Comparison of ENCODE assay signal across 20 cellular contexts in the genomic region with DNA sequence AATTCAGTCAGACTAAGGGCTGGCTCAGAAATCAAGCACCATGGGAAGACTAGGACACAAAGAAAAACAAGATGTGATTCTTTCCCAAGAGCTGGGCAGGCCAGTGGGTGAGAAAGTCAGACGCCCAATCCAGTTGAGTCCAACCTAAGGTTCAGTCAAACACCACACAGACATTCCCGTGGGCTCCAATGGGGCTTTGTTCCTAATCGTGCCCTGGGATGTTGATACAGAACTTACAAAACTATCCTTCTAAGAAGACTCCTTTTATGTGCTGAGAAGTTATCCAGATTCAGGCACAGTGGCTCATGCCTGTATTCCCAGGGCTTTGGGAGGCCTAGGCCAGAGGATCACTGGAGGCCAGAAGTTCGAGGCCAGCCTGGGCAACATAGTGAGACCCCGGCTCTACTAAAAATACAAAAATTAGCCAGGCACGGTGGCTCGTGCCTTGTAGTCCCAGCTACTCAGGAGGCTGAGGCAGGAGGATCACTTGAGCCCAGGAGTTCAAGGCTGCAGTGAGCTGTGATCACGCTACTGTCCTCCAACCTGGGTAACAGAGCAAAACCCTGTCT. TPM values are rescaled to one million over a fixed set of nuclear protein-coding genes. Genes with fewer than 3 reads are reported as not detected.
DNase-seq lines count a peak whose midpoint lies in the region; ATAC-seq and TF ChIP-seq lines count a peak whose summit lies in the region.
"Had no signal": no experiment of that assay in that cellular context is flagged by ENCODE, and none has a peak within 500 bp of the region (broad histone marks: within the 10 kb centered on the region; RNA-seq: fewer than 3 reads in every experiment).

No MANE protein-coding gene starts in this region.

- H3K27ac ChIP-seq in BLaER1 treated with 17β-estradiol and CSF1 and Interleukin-3, amounts not matched to agents 10 nM and 100 nM: peak overlapping the region in 3 of 11 experiments; percentile 0 to 34 (median 12); a peak in 2 of 22 replicates
- no peak overlapping the region for H3K27ac ChIP-seq in HCT116 (ENCODE audit: low read depth, low read length)
- H3K27ac ChIP-seq: C4-2B, Peyer's patch, SJCRH30 had no signal

- peaks cover 3% of the 10 kb centered on the region for H3K36me3 Mint-ChIP-seq in neural crest cell (ENCODE audit: low read depth)

- no peak for ATAC-seq in HCT116
- no peak for ATAC-seq in GM19452 (IDR thresholded peaks at IDR 0.05; ENCODE audit: unreplicated experiment)

- peaks cover 6% of the 10 kb centered on the region for H3K27me3 Mint-ChIP-seq in neural crest cell (ENCODE audit: low read depth)
- H3K27me3 Mint-ChIP-seq: activated CD4-positive, alpha-beta memory T cell treated with anti-CD3 and anti-CD28 coated beads, Interleukin-2, amount 10 ng/mL, durations not matched to agents 7 days and 5 days had no signal

- peaks cover 9 to 38% (median 29%) of the 10 kb centered on the region in 11 experiments; a peak in 18 of 22 replicates for H4K20me1 ChIP-seq in BLaER1 treated with 17β-estradiol and CSF1 and Interleukin-3, amounts not matched to agents 10 nM and 100 nM
- no peaks in the 10 kb centered on the region for H4K20me1 ChIP-seq in HCT116 (ENCODE audit: insufficient read depth)

- H3K9me3 Mint-ChIP-seq in neural crest cell: no peaks in the 10 kb centered on the region
- H3K9me3 Mint-ChIP-seq: activated CD4-positive, alpha-beta memory T cell treated with anti-CD3 and anti-CD28 coated beads, Interleukin-2, amount 10 ng/mL, durations not matched to agents 7 days and 5 days; activated naive CD4-positive, alpha-beta T cell treated with anti-CD3 and anti-CD28 coated beads, Interleukin-2, amount 50 U/mL, for 72 hours had no signal

- no peaks in the 10 kb centered on the region for H3K9me2 ChIP-seq in HCT116 (ENCODE audit: insufficient read depth)

- H3K36me3 ChIP-seq in BLaER1 treated with 17β-estradiol and CSF1 and Interleukin-3, amounts not matched to agents 10 nM and 100 nM: no peaks in the 10 kb centered on the region; a peak in 1 of 22 replicates
- H3K36me3 ChIP-seq in HCT116 (ENCODE audit: control insufficient read depth in 1 of 2, insufficient read depth in 2 of 2, low read length in 2 of 2) (no peaks in the 10 kb centered on the region), adipocyte (ENCODE audit: control insufficient read depth, insufficient read depth, low read length, severe bottlenecking) (no peaks in the 10 kb centered on the region)
- H3K36me3 ChIP-seq: Peyer's patch, SJCRH30 had no signal

- no peaks in the 10 kb centered on the region for H3K9me3 ChIP-seq in BLaER1 treated with 17β-estradiol and CSF1 and Interleukin-3, amounts not matched to agents 10 nM and 100 nM (replicated peaks in 1 of 11)
- H3K9me3 ChIP-seq in HCT116 (ENCODE audit: control insufficient read depth in 1 of 2, insufficient read depth in 1 of 2, low read depth in 1 of 2, low read length in 2 of 2) (no peaks in the 10 kb centered on the region), adipocyte (ENCODE audit: control insufficient read depth, low read length) (no peaks in the 10 kb centered on the region)
- H3K9me3 ChIP-seq: Peyer's patch, SJCRH30 had no signal

- RAD21 ChIA-PET in HCT116 (lab: Charles Lee; ENCODE audit: low non-redundant PET in 1 of 2, low total read pairs in 2 of 2, uncharacterized antibody in 2 of 2, unreplicated experiment in 2 of 2): interaction anchor here (1.2 to 2.1 kb wide), 2 partner anchors 154 kb away, joined by 11 to 15 read pairs; no protein-coding TSS in a partner anchor

- TF ChIP-seq RAD21 in HCT116 (IDR thresholded peaks at IDR 0.05; ENCODE audit: low read depth): no peak

- TF ChIP-seq POLR2A in HCT116 (IDR thresholded peaks at IDR 0.05; ENCODE audit: borderline replicate concordance, extremely low read depth, insufficient read depth, insufficient read length): no peak

- POLR2A ChIA-PET in HCT116 (lab: Charles Lee): no interaction called here

- H3K4me2 ChIP-seq in BLaER1 treated with 17β-estradiol and CSF1 and Interleukin-3, amounts not matched to agents 10 nM and 100 nM: peak overlapping the region in 9 of 11 experiments; percentile 38 to 76 (median 47); a peak in 16 of 22 replicates
- peak overlapping the region; percentile 26; the same call in 1 of the 2 replicates for H3K4me2 ChIP-seq in HCT116 (ENCODE audit: low read length)

- intact Hi-C loops in HCT116 (cut with micrococcal nuclease): loop anchor here (1.0 to 10.0 kb wide), 4 partner anchors 155 to 468 kb away; no protein-coding TSS in a partner anchor

- H3K4me1 ChIP-seq in BLaER1 treated with 17β-estradiol and CSF1 and Interleukin-3, amounts not matched to agents 10 nM and 100 nM: peaks cover 28 to 53% (median 44%) of the 10 kb centered on the region in 10 experiments
- H3K4me1 ChIP-seq in HCT116 (ENCODE audit: control insufficient read depth in 1 of 2, insufficient read depth in 2 of 2, low read length in 2 of 2) (peaks cover 4 to 20% of the 10 kb centered on the region in 2 experiments; a peak in 3 of 4 replicates), adipocyte (ENCODE audit: control insufficient read depth, insufficient read depth, low read length) (peaks cover 27% of the 10 kb centered on the region)

- H3K27me3 ChIP-seq in BLaER1 treated with 17β-estradiol and CSF1 and Interleukin-3, amounts not matched to agents 10 nM and 100 nM: no peaks in the 10 kb centered on the region
- no peaks in the 10 kb centered on the region for H3K27me3 ChIP-seq in HCT116 (ENCODE audit: insufficient read depth, low read length)
- no peaks in the 10 kb centered on the region for H3K27me3 ChIP-seq in adipocyte (replicated peaks; ENCODE audit: control insufficient read depth, insufficient read depth, low read length)
- H3K27me3 ChIP-seq: Peyer's patch, SJCRH30 had no signal

- H3K27ac Mint-ChIP-seq in neural crest cell (ENCODE audit: unreplicated experiment): no peak overlapping the region
- H3K27ac Mint-ChIP-seq: activated CD4-positive, alpha-beta memory T cell treated with anti-CD3 and anti-CD28 coated beads, Interleukin-2, amount 10 ng/mL, durations not matched to agents 7 days and 5 days had no signal

- H3K4me3 Mint-ChIP-seq in neural crest cell: peak overlapping the region; percentile 80

- peaks cover 14% of the 10 kb centered on the region for H3K79me2 ChIP-seq in HCT116 (ENCODE audit: insufficient read depth, low read length)

- no peak overlapping the region for H3K4me3 ChIP-seq in BLaER1 treated with 17β-estradiol and CSF1 and Interleukin-3, amounts not matched to agents 10 nM and 100 nM
- no peak overlapping the region for H3K4me3 ChIP-seq in HCT116 (replicated peaks in 1 of 2; ENCODE audit: low read depth in 1 of 2, low read length in 2 of 2)
- no peak overlapping the region for H3K4me3 ChIP-seq in adipocyte (ENCODE audit: low read length)
- H3K4me3 ChIP-seq: GM12878, Peyer's patch, SJCRH30 had no signal

- peak overlapping the region in 2 of 11 experiments; percentile 10 to 39; a peak in 2 of 22 replicates for H3K9ac ChIP-seq in BLaER1 treated with 17β-estradiol and CSF1 and Interleukin-3, amounts not matched to agents 10 nM and 100 nM
- H3K9ac ChIP-seq in HCT116 (ENCODE audit: low read length) (no peak overlapping the region), adipocyte (ENCODE audit: low read length) (peak overlapping the region; percentile 40)

- peaks cover 33% of the 10 kb centered on the region for H3K4me1 Mint-ChIP-seq in neural crest cell

- no peak for TF ChIP-seq CTCF in HCT116 (IDR thresholded peaks at IDR 0.05 in 2 of 3, conservative IDR thresholded peaks at IDR 0.05 in 1 of 3; ENCODE audit: borderline replicate concordance in 1 of 3, insufficient read depth in 1 of 3, low read depth in 2 of 3, low read length in 2 of 3)
- TF ChIP-seq CTCF in neural crest cell (conservative IDR thresholded peaks at IDR 0.05): no peak

- CTCF ChIA-PET in HCT116 (lab: Charles Lee): interaction anchor here (0.7 to 4.9 kb wide), 8 partner anchors 13 to 363 kb away, joined by 3 to 92 read pairs (median 4); no protein-coding TSS in a partner anchor

- no TSS peak for BruUV-seq in HCT116 (replicated peaks; lab: Mats Ljungman, UMichigan)

- DNase-seq in HCT116 (ENCODE audit: low read depth, low spot score) (no peak), adipocyte (ENCODE audit: low read depth) (no peak), neural crest cell (ENCODE audit: low read depth, low spot score) (no peak), NCI-H2081 (lab: John Stamatoyannopoulos, UW) (no peak), GF-D8 (lab: John Stamatoyannopoulos, UW) (no peak)
- DNase-seq in stimulated activated naive CD4-positive, alpha-beta T cell (lab: John Stamatoyannopoulos, UW): no peak

- H2AFZ ChIP-seq in HCT116 (ENCODE audit: low read depth, low read length, poor library complexity, severe bottlenecking): no peak overlapping the region

TF ChIP-seq in HCT116, 20 proteins besides CTCF, POLR2A, EP300 and RAD21:
- no peak for TF ChIP-seq ZFX (IDR thresholded peaks at IDR 0.05)
- TF ChIP-seq SRF (IDR thresholded peaks at IDR 0.05; ENCODE audit: low read depth): no peak
- no peak for TF ChIP-seq SP1 (IDR thresholded peaks at IDR 0.05; ENCODE audit: low read depth)
- no peak for TF ChIP-seq SIN3A (IDR thresholded peaks at IDR 0.05; ENCODE audit: low read depth)
- TF ChIP-seq, protein P1, sequence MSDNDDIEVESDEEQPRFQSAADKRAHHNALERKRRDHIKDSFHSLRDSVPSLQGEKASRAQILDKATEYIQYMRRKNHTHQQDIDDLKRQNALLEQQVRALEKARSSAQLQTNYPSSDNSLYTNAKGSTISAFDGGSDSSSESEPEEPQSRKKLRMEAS (IDR thresholded peaks at IDR 0.05): no peak
- TF ChIP-seq ZNF274 (IDR thresholded peaks at IDR 0.05; ENCODE audit: low read depth, low read length): no peak
- TF ChIP-seq CEBPB (IDR thresholded peaks at IDR 0.05; ENCODE audit: low read depth): no peak
- TF ChIP-seq YY1 (IDR thresholded peaks at IDR 0.05; ENCODE audit: extremely low read depth, insufficient replicate concordance, low read depth, low read length): no peak
- no peak for TF ChIP-seq TCF7L2 (IDR thresholded peaks at IDR 0.05; ENCODE audit: borderline replicate concordance, extremely low read depth, insufficient read depth, insufficient read length)
- TF ChIP-seq, protein P2, sequence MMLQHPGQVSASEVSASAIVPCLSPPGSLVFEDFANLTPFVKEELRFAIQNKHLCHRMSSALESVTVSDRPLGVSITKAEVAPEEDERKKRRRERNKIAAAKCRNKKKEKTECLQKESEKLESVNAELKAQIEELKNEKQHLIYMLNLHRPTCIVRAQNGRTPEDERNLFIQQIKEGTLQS (IDR thresholded peaks at IDR 0.05): no peak
- no peak for TF ChIP-seq EGR1 (IDR thresholded peaks at IDR 0.05; ENCODE audit: low read depth)

RNA-seq across cellular contexts. Expression of a gene that starts 3.7 kb away (rescaled TPM):
- total RNA-seq in HCT116 (2021; ENCODE audit: unreplicated experiment) (15.7 TPM), neural crest cell (23.8 and 25.1 TPM in 2 replicates)
- polyA plus RNA-seq in HCT116 (2012): 13.0 and 15.2 TPM in 2 replicates

RNA-seq across cellular contexts. Expression of a gene that starts 10.0 kb away (rescaled TPM):
- total RNA-seq in HCT116 (2021; ENCODE audit: unreplicated experiment) (43.0 TPM), neural crest cell (70.4 and 74.0 TPM in 2 replicates)
- 31.9 and 39.3 TPM in 2 replicates for polyA plus RNA-seq in HCT116 (2012)

RNA-seq across cellular contexts. Expression of a gene that starts 26.0 kb away (rescaled TPM):
- total RNA-seq in HCT116 (2021; ENCODE audit: unreplicated experiment) (4.1 TPM), neural crest cell (not detected in 2 replicates)
- 7.1 and 14.8 TPM in 2 replicates for polyA plus RNA-seq in HCT116 (2012)
- total RNA-seq: astrocyte, glomerular endothelial cell, HFFc6, LHCN-M2, myocyte, renal cortical epithelial cell had no signal
- polyA plus RNA-seq: GM12878 had no signal
